In the genomic region with DNA sequence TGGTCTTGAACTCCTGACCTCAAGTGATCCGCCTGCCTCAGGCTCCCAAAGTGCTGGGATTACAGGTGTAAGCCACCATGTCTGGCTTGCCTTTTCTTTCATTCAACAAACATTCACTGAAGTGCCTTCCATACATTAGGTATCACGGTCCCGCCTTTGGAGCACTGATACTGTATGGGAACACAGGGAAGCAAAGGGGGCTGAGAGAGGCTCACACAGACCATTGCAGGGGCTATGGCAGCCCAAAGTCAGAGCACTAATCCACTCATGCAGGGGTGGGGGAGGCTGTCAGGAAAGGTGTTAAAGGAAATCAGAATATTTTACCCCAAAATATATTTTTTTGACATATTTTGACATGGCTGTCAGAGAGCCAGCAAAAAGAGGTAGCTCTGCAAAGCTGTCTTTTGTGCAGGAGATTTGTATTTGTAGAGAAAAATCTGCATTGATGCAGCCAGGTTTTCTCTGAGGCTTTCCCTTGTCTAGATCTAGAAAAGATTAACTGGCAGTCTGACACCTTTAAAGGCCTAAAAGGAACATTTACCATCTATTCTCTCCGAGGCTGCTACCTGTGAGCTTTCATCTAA, we compare ENCODE assay signal across 2 cellular contexts.
TF ChIP-seq lines count a peak whose summit lies in the region.

No MANE protein-coding gene starts in this region.

TF ChIP-seq in IMR-90, 13 proteins besides CTCF, POLR2A, EP300 and RAD21:
- TF ChIP-seq SMC3 (IDR thresholded peaks at IDR 0.05; ENCODE audit: low read depth, low read length) (no peak), MXI1 (IDR thresholded peaks at IDR 0.05; ENCODE audit: borderline replicate concordance, low read depth, low read length) (no peak), CHD1 (IDR thresholded peaks at IDR 0.05; ENCODE audit: low read depth, low read length) (no peak), MAFK (IDR thresholded peaks at IDR 0.05; ENCODE audit: low read depth, low read length) (no peak), RCOR1 (IDR thresholded peaks at IDR 0.05; ENCODE audit: insufficient replicate concordance, low read length) (no peak), MAZ (IDR thresholded peaks at IDR 0.05; ENCODE audit: borderline replicate concordance, low read depth, low read length) (no peak), FOS (IDR thresholded peaks at IDR 0.05; ENCODE audit: low read depth, low read length) (no peak), BHLHE40 (IDR thresholded peaks at IDR 0.05; ENCODE audit: low read depth, low read length) (no peak)
- TF ChIP-seq, protein P1, sequence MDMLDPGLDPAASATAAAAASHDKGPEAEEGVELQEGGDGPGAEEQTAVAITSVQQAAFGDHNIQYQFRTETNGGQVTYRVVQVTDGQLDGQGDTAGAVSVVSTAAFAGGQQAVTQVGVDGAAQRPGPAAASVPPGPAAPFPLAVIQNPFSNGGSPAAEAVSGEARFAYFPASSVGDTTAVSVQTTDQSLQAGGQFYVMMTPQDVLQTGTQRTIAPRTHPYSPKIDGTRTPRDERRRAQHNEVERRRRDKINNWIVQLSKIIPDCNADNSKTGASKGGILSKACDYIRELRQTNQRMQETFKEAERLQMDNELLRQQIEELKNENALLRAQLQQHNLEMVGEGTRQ (IDR thresholded peaks at IDR 0.05; ENCODE audit: low read depth, low read length) = no peak
- TF ChIP-seq, protein P2, sequence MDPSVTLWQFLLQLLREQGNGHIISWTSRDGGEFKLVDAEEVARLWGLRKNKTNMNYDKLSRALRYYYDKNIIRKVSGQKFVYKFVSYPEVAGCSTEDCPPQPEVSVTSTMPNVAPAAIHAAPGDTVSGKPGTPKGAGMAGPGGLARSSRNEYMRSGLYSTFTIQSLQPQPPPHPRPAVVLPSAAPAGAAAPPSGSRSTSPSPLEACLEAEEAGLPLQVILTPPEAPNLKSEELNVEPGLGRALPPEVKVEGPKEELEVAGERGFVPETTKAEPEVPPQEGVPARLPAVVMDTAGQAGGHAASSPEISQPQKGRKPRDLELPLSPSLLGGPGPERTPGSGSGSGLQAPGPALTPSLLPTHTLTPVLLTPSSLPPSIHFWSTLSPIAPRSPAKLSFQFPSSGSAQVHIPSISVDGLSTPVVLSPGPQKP (IDR thresholded peaks at IDR 0.05; ENCODE audit: borderline replicate concordance, low read depth, low read length) = no peak

TF ChIP-seq in H1, 55 proteins besides CTCF, POLR2A, EP300 and RAD21:
- TF ChIP-seq, protein P3, sequence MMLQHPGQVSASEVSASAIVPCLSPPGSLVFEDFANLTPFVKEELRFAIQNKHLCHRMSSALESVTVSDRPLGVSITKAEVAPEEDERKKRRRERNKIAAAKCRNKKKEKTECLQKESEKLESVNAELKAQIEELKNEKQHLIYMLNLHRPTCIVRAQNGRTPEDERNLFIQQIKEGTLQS (IDR thresholded peaks at IDR 0.05; ENCODE audit: insufficient read depth, low read depth, low read length) = no peak
- TF ChIP-seq SAP30 (IDR thresholded peaks at IDR 0.05; ENCODE audit: insufficient read depth, insufficient replicate concordance, low read length) (no peak), SP2 (IDR thresholded peaks at IDR 0.05; ENCODE audit: low read length) (no peak)
- TF ChIP-seq, protein P4, sequence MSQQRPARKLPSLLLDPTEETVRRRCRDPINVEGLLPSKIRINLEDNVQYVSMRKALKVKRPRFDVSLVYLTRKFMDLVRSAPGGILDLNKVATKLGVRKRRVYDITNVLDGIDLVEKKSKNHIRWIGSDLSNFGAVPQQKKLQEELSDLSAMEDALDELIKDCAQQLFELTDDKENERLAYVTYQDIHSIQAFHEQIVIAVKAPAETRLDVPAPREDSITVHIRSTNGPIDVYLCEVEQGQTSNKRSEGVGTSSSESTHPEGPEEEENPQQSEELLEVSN (IDR thresholded peaks at IDR 0.05) = no peak
